ENCODE assay signal across 1 cellular context in the genomic region with DNA sequence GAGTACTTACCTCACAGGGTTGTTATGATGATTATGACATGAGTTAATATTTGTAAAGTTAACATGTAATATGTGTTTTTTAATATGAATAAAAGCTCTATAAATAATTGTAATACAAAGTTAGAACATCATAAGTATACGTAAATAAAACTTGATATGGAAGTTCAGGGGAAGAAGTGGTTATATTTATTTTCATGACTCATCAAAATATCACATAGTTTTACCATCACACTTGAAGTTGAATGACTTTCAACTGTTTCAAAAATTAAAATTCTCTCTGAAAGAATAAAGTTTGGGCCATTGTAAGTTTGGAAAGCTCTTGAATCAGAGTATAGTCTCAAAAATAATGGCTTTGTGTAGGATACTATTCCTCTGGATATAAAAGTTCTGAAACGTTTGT.
A peak's percentile ranks its signal among the peaks of the same experiment; 100 is the strongest.
TF ChIP-seq lines count a peak whose summit lies in the region.

No MANE protein-coding gene starts in this region.

TF ChIP-seq in IMR-90, 13 proteins besides CTCF, POLR2A, EP300 and RAD21:
- TF ChIP-seq MAFK (IDR thresholded peaks at IDR 0.05; ENCODE audit: low read depth, low read length) (peak; percentile 90), RFX5 (IDR thresholded peaks at IDR 0.05; ENCODE audit: low read depth, low read length) (no peak), BHLHE40 (IDR thresholded peaks at IDR 0.05; ENCODE audit: low read depth, low read length) (no peak), NFE2L2 (IDR thresholded peaks at IDR 0.05; ENCODE audit: low read depth, low read length) (peak; percentile 61; the same call in 1 of the 2 replicates)
TF ChIP-seq in IMR-90: peak in this region for 2.
